ENCODE assay signal across 20 cellular contexts in the genomic region with DNA sequence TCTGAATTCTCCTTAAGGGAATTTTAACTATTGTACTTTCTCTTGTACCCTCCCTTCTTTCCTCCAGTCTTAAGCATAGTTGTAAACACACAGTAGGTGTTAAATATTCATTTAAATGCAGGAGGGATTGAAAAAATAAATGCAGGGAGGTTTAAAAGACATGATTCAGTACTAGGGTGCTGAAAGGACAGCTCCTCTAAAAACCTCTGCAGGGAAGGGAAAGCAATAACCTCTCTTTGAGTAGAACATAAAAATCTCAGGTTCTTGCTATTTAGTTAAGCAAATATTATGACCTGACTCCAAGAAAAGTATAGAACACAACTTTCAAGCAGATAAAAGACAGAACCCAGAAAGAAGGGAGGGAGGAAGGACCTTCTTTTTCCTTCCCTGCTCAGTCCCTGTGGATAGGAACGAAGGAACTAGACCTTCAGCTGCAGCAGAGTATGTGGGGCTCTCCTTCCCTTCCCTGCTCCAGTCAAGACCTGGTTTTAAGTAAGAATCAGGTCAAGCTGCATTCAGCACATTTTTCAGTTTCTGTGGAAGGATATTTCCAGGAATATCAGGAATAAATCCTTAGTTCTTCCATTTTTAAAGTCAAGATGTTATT. TPM values are rescaled to one million over a fixed set of nuclear protein-coding genes. Genes with fewer than 3 reads are reported as not detected.
DNase-seq lines count a peak whose midpoint lies in the region; ATAC-seq, FAIRE-seq and TF ChIP-seq lines count a peak whose summit lies in the region.
"Had no signal": no experiment of that assay in that cellular context is flagged by ENCODE, and none has a peak within 500 bp of the region (broad histone marks: within the 10 kb centered on the region; RNA-seq: fewer than 3 reads in every experiment).

No MANE protein-coding gene starts in this region.

- 92% methylated on average over 1 of the region's 1 CpG for WGBS in HepG2 (ENCODE audit: low lambda C conversion rate)
- no CpG with 5 or more reads among the region's 1 CpG for WGBS in right lobe of liver (ENCODE audit: insufficient coverage, low coverage, low lambda C conversion rate, missing lambda C conversion rate)
- WGBS in adrenal gland, 4 donors, result 80 to 93% (median 83%) methylated on average over 1 of the region's 1 CpG

- H3K27ac ChIP-seq in HepG2 (ENCODE audit: extremely low read length, insufficient read depth, low read length) (no peak overlapping the region), right lobe of liver (no peak overlapping the region), adrenal gland (no peak overlapping the region)
- H3K27ac ChIP-seq: PC-9, suprapubic skin, vagina had no signal

- TF ChIP-seq CTCF in HepG2 (CRISPR knock-in tag; IDR thresholded peaks at IDR 0.05), result no peak
- no peak for TF ChIP-seq CTCF in right lobe of liver (IDR thresholded peaks at IDR 0.05)
- no peak for TF ChIP-seq CTCF in fibroblast of the aortic adventitia (IDR thresholded peaks at IDR 0.05; ENCODE audit: insufficient read depth, low read length)
- no peak for TF ChIP-seq CTCF in adrenal gland (IDR thresholded peaks at IDR 0.05)

- H3K9me3 ChIP-seq in HepG2 (ENCODE audit: low read length) (no peaks in the 10 kb centered on the region), right lobe of liver (no peaks in the 10 kb centered on the region), adrenal gland (replicated peaks in 1 of 3) (no peaks in the 10 kb centered on the region)
- H3K9me3 ChIP-seq: suprapubic skin, vagina had no signal

- peaks cover 24% of the 10 kb centered on the region for H3K4me1 ChIP-seq in HepG2 (ENCODE audit: insufficient read depth, low read length)
- no peaks in the 10 kb centered on the region for H3K4me1 ChIP-seq in right lobe of liver
- no peaks in the 10 kb centered on the region for H3K4me1 ChIP-seq in adrenal gland (replicated peaks in 1 of 2)

- TF ChIP-seq POLR2A in HepG2 (IDR thresholded peaks at IDR 0.05; ENCODE audit: insufficient read depth in 1 of 2, low read depth in 2 of 2, low read length in 2 of 2) (no peak), right lobe of liver (IDR thresholded peaks at IDR 0.05) (no peak), adrenal gland (IDR thresholded peaks at IDR 0.05) (no peak)

- H3K9ac ChIP-seq in HepG2 (ENCODE audit: insufficient read depth, low read depth, low read length), result no peak overlapping the region

- POLR2A ChIA-PET in HepG2 (lab: Yijun Ruan, JAX), result no interaction called here

- FAIRE-seq in HepG2 (lab: Jason Lieb, UNC), result no peak

- H3K27me3 ChIP-seq in HepG2 (ENCODE audit: control insufficient read depth in 1 of 2, insufficient read depth in 2 of 2, low read length in 2 of 2) (no peaks in the 10 kb centered on the region), right lobe of liver (no peaks in the 10 kb centered on the region), adrenal gland (no peaks in the 10 kb centered on the region)
- H3K27me3 ChIP-seq: vagina had no signal

- H3K36me3 ChIP-seq in HepG2 (replicated peaks in 1 of 2; ENCODE audit: control insufficient read depth in 1 of 2, insufficient read depth in 2 of 2, low read length in 2 of 2), result peaks cover 7 to 11% of the 10 kb centered on the region in 2 experiments
- no peaks in the 10 kb centered on the region for H3K36me3 ChIP-seq in right lobe of liver
- no peaks in the 10 kb centered on the region for H3K36me3 ChIP-seq in adrenal gland (replicated peaks in 1 of 2)
- H3K36me3 ChIP-seq: suprapubic skin had no signal

- peaks cover 24% of the 10 kb centered on the region for H3K79me2 ChIP-seq in HepG2 (ENCODE audit: insufficient read depth, low read length)

- TF ChIP-seq EP300 in HepG2 (IDR thresholded peaks at IDR 0.05; ENCODE audit: low read depth in 2 of 2, low read length in 2 of 2) (no peak), HepG2 (CRISPR knock-in tag; IDR thresholded peaks at IDR 0.05; ENCODE audit: borderline replicate concordance) (no peak)

- no peak overlapping the region for H3K4me2 ChIP-seq in HepG2 (ENCODE audit: low read depth, low read length)
- H3K4me2 ChIP-seq: PC-9 had no signal

- H3K4me3 ChIP-seq in HepG2 (replicated peaks in 1 of 3; ENCODE audit: insufficient read depth in 1 of 3, low read depth in 2 of 3, low read length in 3 of 3), result no peak overlapping the region
- no peak overlapping the region for H3K4me3 ChIP-seq in right lobe of liver
- no peak overlapping the region for H3K4me3 ChIP-seq in fibroblast of the aortic adventitia (ENCODE audit: low read depth, low read length)
- H3K4me3 ChIP-seq in adrenal gland, result no peak overlapping the region
- H3K4me3 ChIP-seq: PC-9, suprapubic skin, vagina had no signal

- in situ Hi-C loops in HepG2 (cut with HindIII; ENCODE audit: extremely low pct_ligation_motif_present, low pct_unique_long_range_greater_than_20kb), result no loop called here

- no peak for TF ChIP-seq RAD21 in HepG2 (CRISPR knock-in tag; IDR thresholded peaks at IDR 0.05)

- intact Hi-C loops in HepG2 (cut with micrococcal nuclease; ENCODE audit: unreplicated experiment) (loop anchor here (5.0 kb wide), 1 partner anchor 162 kb away; a partner anchor contains a TSS), right lobe of liver (cut with DNase I) (loop anchor here in 1 of 2 donors (10.0 kb wide), 1 partner anchor 70 kb away; no protein-coding TSS in a partner anchor), adrenal gland (cut with DNase I) (no loop called here)

- no peak overlapping the region for H2AFZ ChIP-seq in HepG2 (ENCODE audit: low read length)
- H2AFZ ChIP-seq: PC-9 had no signal

- DNase-seq in HepG2 (ENCODE audit: low spot score) (no peak), right lobe of liver (no peak), RKO (ENCODE audit: low spot score) (peak; percentile 21), fibroblast of the aortic adventitia (ENCODE audit: low read depth) (peak; percentile 6), SW 1271 (lab: John Stamatoyannopoulos, UW) (no peak), glomerular visceral epithelial cell (ENCODE audit: extremely low spot score) (no peak), NCI-H1105 (lab: John Stamatoyannopoulos, UW) (no peak), adrenal gland (no peak)
- DNase-seq: activated CD4-positive, alpha-beta T cell treated with anti-CD3 and anti-CD28 coated beads for 36 hours; activated naive CD8-positive, alpha-beta T cell treated with anti-CD3 and anti-CD28 coated beads, Interleukin-2, amount 50 U/mL, for 24 hours; caudate nucleus; CD4-positive, CD25-positive, alpha-beta regulatory T cell; DMS 273 treated with DMSO at 0.1 percent for 48 hours; GDM1; NCI-H1105 treated with DMSO at 0.1 percent for 48 hours; nucleus accumbens; PC-9; stimulated activated CD4-positive, alpha-beta T cell treated with anti-CD3 and anti-CD28 coated beads, Interleukin-12 subunit alpha, Interleukin-12 subunit beta, amount 100 ng/mL, for 4 hours had no signal

- CTCF ChIA-PET in HepG2 (lab: Yijun Ruan, JAX; ENCODE audit: low intra/inter-chr PET ratio, low total read pairs), result no interaction called here

- no TSS peak for BruUV-seq in HepG2 (replicated peaks; lab: Mats Ljungman, UMichigan)

- peaks cover 2% of the 10 kb centered on the region; the same call in 1 of the 2 replicates for H4K20me1 ChIP-seq in HepG2 (ENCODE audit: insufficient read depth, low read length)

- ATAC-seq in HepG2 (no peak), right lobe of liver (no peak)
- ATAC-seq: activated CD4-positive, alpha-beta T cell treated with anti-CD3 and anti-CD28 coated beads for 36 hours; activated naive CD8-positive, alpha-beta T cell treated with anti-CD3 and anti-CD28 coated beads, Interleukin-2, amount 50 U/mL, for 24 hours had no signal

TF ChIP-seq in HepG2, 621 proteins besides CTCF, POLR2A, EP300 and RAD21 (continues in another document):
- peak; percentile 86 for TF ChIP-seq MIER2 (CRISPR knock-in tag; IDR thresholded peaks at IDR 0.05)

RNA-seq across cellular contexts. Expression of a gene that starts 4.7 kb away (rescaled TPM):
- total RNA-seq in HepG2 (2016; rRNA removed; fragmentation: Illumina TruSeq; extraction: Trizol), result 3.5 and 4.5 TPM in 2 replicates
- total RNA-seq in HepG2 (2016; cell fraction: cytosol; rRNA removed; fragmentation: Illumina TruSeq; extraction: Trizol; ENCODE audit: low read depth), result 0.62 and 1.2 TPM in 2 replicates
- total RNA-seq in HepG2 (2016; cell fraction: insoluble cytoplasmic fraction; rRNA removed; fragmentation: Illumina TruSeq; extraction: Trizol), result 2.6 and 4.4 TPM in 2 replicates
- 1.3 and 1.6 TPM in 2 replicates for total RNA-seq in HepG2 (2016; cell fraction: membrane; rRNA removed; fragmentation: Illumina TruSeq; extraction: Trizol)
- 4.5 TPM in 2 replicates for total RNA-seq in HepG2 (2016; cell fraction: nucleus; rRNA removed; fragmentation: Illumina TruSeq; extraction: Trizol)
- polyA plus RNA-seq in HepG2 (2011; rRNA removed), result 4.3 and 4.7 TPM in 2 replicates
- 2.9 and 3.0 TPM in 2 replicates for polyA plus RNA-seq in HepG2 (2011; cell fraction: cytosol; rRNA removed)
- polyA plus RNA-seq in HepG2 (2011; cell fraction: nucleus; rRNA removed), result 7.1 and 8.3 TPM in 2 replicates
- 3.0 and 4.6 TPM in 2 replicates for polyA plus RNA-seq in HepG2 (2012)
- polyA plus RNA-seq in HepG2 (2016; cell fraction: cytosol; fragmentation: Illumina TruSeq; extraction: Trizol; ENCODE audit: low read depth), result 0.14 and 0.20 TPM in 2 replicates
- 2.4 and 2.9 TPM in 2 replicates for polyA plus RNA-seq in HepG2 (2016; cell fraction: insoluble cytoplasmic fraction; fragmentation: Illumina TruSeq; extraction: Trizol; ENCODE audit: low read depth)
- 0.55 and 0.63 TPM in 2 replicates for polyA plus RNA-seq in HepG2 (2016; cell fraction: membrane; fragmentation: Illumina TruSeq; extraction: Trizol; ENCODE audit: low read depth)
- polyA plus RNA-seq in HepG2 (2016; cell fraction: nucleus; fragmentation: Illumina TruSeq; extraction: Trizol; ENCODE audit: insufficient read depth, low read depth), result 5.0 and 5.3 TPM in 2 replicates
- 5.8 and 6.7 TPM in 2 replicates for polyA minus RNA-seq in HepG2 (2011; rRNA and poly(A)+ RNA removed; ENCODE audit: low replicate concordance)
- polyA minus RNA-seq in HepG2 (2011; cell fraction: cytosol; rRNA and poly(A)+ RNA removed), result 3.2 TPM in 2 replicates
- 8.8 and 9.2 TPM in 2 replicates for polyA minus RNA-seq in HepG2 (2011; cell fraction: nucleus; rRNA and poly(A)+ RNA removed)
- total RNA-seq in right lobe of liver, result 1 to 10 TPM; 2.0 to 3.6 (median 2.7) TPM
- total RNA-seq in fibroblast of the aortic adventitia (ENCODE audit: low replicate concordance), result under 0.01 and 0.33 TPM in 2 replicates
- total RNA-seq in adrenal gland, result 1 to 10 TPM; 2.2 to 6.7 (median 3.2) TPM
- 1 to 10 TPM in 2 of 3 donors, under 1 TPM in 1; 0.67 to 2.7 (median 1.3) TPM for polyA plus RNA-seq in adrenal gland

Comparison
In these comparisons a context has a peak if more than half of its experiments do, and no peak if none do; other contexts are left out.
1. DNase-seq: peak in RKO (single experiment) and fibroblast of the aortic adventitia (single experiment); none in HepG2 (single experiment), right lobe of liver (0 of 3), SW 1271 (0 of 2), glomerular visceral epithelial cell (single experiment), NCI-H1105 (single experiment) and adrenal gland (0 of 7).